25 cellular contexts compared by ENCODE assay signal in the genomic region with DNA sequence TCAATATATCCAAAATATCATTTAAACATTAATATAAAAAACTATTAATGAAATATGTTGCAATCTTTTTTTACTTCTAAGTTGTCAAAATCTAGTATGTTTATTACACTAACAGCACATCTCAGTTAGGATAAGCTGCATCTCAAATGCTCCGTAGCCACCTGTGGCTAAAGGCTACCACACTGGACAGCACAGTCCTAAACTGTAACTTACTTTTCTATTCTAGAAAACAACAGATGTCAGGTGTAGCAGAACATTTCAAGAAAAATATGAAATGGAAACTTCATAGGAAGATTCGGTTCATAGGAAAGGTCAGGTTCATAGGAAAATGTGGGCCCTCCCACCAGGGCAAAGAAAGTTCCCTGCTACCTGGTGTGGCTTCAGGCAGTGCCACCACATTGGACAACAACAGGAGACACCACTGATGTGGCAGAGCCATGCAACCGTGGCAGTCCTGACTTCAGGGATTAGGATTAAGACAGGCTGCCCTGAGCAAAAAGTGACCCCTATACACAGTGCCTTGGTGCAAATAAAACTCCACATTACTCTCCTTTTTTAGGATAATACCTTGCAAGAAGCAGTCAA.
"Had no signal": no experiment of that assay in that cellular context is flagged by ENCODE, and none has a peak within 500 bp of the region (broad histone marks: within the 10 kb centered on the region; RNA-seq: fewer than 3 reads in every experiment).

No MANE protein-coding gene starts in this region.

- H3K27ac Mint-ChIP-seq: dendritic cell treated with granulocyte-macrophage colony-stimulating factor and Interleukin-4, amounts not matched to agents 40 ng/mL and 50 ng/mL, for 4 days; effector memory CD8-positive, alpha-beta T cell; endodermal cell had no signal

- H3K9me3 ChIP-seq: colonic mucosa, esophagus muscularis mucosa, esophagus squamous epithelium, gastrocnemius medialis, gastroesophageal sphincter, heart left ventricle, heart right ventricle had no signal

- H3K4me3 ChIP-seq: colonic mucosa, coronary artery, dorsolateral prefrontal cortex, esophagus muscularis mucosa, esophagus squamous epithelium, gastrocnemius medialis, gastroesophageal sphincter, heart left ventricle, heart right ventricle had no signal

- H3K27ac ChIP-seq: colonic mucosa, coronary artery, dorsolateral prefrontal cortex, epithelial cell of prostate, esophagus muscularis mucosa, esophagus squamous epithelium, foreskin keratinocyte, gastrocnemius medialis, gastroesophageal sphincter, heart left ventricle, heart right ventricle had no signal

- H3K27me3 Mint-ChIP-seq: dendritic cell treated with granulocyte-macrophage colony-stimulating factor and Interleukin-4, amounts not matched to agents 40 ng/mL and 50 ng/mL, for 4 days had no signal

- H3K9me3 Mint-ChIP-seq: dendritic cell treated with granulocyte-macrophage colony-stimulating factor and Interleukin-4, amounts not matched to agents 40 ng/mL and 50 ng/mL, for 4 days; effector memory CD8-positive, alpha-beta T cell; endodermal cell had no signal

- H3K36me3 ChIP-seq: colonic mucosa, esophagus muscularis mucosa, esophagus squamous epithelium, gastrocnemius medialis, gastroesophageal sphincter, heart left ventricle, heart right ventricle had no signal

- H3K27me3 ChIP-seq: colonic mucosa, dorsolateral prefrontal cortex, esophagus muscularis mucosa, esophagus squamous epithelium, foreskin keratinocyte, gastrocnemius medialis, gastroesophageal sphincter, heart left ventricle, heart right ventricle had no signal

- H3K4me3 Mint-ChIP-seq: dendritic cell treated with granulocyte-macrophage colony-stimulating factor and Interleukin-4, amounts not matched to agents 40 ng/mL and 50 ng/mL, for 4 days; effector memory CD8-positive, alpha-beta T cell; endodermal cell had no signal

- ATAC-seq: effector memory CD8-positive, alpha-beta T cell; esophagus mucosa; foreskin keratinocyte; gastrocnemius medialis; gastroesophageal sphincter; heart left ventricle; heart right ventricle had no signal

- H3K4me1 ChIP-seq: colonic mucosa, esophagus squamous epithelium, foreskin keratinocyte, gastrocnemius medialis, gastroesophageal sphincter had no signal

- DNase-seq: colonic mucosa; cortex of kidney; dermis blood vessel endothelial cell; dorsolateral prefrontal cortex; effector CD4-positive, alpha-beta T cell; effector CD8-positive, alpha-beta T cell; effector memory CD4-positive, alpha-beta T cell; effector memory CD8-positive, alpha-beta T cell; endodermal cell; erythroblast; esophagus squamous epithelium; foreskin fibroblast; foreskin keratinocyte; foreskin melanocyte; gastrocnemius medialis; glutamatergic neuron; head of caudate nucleus; heart left ventricle; heart right ventricle had no signal
